8 cellular contexts compared by ENCODE assay signal in genomic region chr22:45672564-45673481, GRCh38. TPM values are rescaled to one million over a fixed set of nuclear protein-coding genes. Genes with fewer than 3 reads are reported as not detected.
DNase-seq lines count a peak whose midpoint lies in the region; ATAC-seq, FAIRE-seq and TF ChIP-seq lines count a peak whose summit lies in the region.

No MANE protein-coding gene starts in this region.

- H3K27me3 Mint-ChIP-seq in dendritic cell treated with granulocyte-macrophage colony-stimulating factor and Interleukin-4, amounts not matched to agents 40 ng/mL and 50 ng/mL, for 4 days, result no peaks in the 10 kb centered on the region

- H3K27ac Mint-ChIP-seq in dendritic cell treated with granulocyte-macrophage colony-stimulating factor and Interleukin-4, amounts not matched to agents 40 ng/mL and 50 ng/mL, for 4 days, result peak overlapping the region; percentile 91

- peak; percentile 66 for FAIRE-seq in GM12891 (lab: Jason Lieb, UNC)

- H3K36me3 Mint-ChIP-seq in dendritic cell treated with granulocyte-macrophage colony-stimulating factor and Interleukin-4, amounts not matched to agents 40 ng/mL and 50 ng/mL, for 4 days (ENCODE audit: low read depth), result peaks cover 26% of the 10 kb centered on the region

- peak overlapping the region; percentile 91 for H3K4me3 ChIP-seq in NB4 (ENCODE audit: low read depth, low read length)

- TF ChIP-seq POLR2A in GM12891 (IDR thresholded peaks at IDR 0.05; ENCODE audit: low read depth, low read length) (no peak), NB4 (IDR thresholded peaks at IDR 0.05; ENCODE audit: extremely low read depth, insufficient read length) (no peak)

- H3K4me1 Mint-ChIP-seq in dendritic cell treated with granulocyte-macrophage colony-stimulating factor and Interleukin-4, amounts not matched to agents 40 ng/mL and 50 ng/mL, for 4 days (ENCODE audit: low read depth), result peaks cover 27% of the 10 kb centered on the region

- H3K4me3 Mint-ChIP-seq in dendritic cell treated with granulocyte-macrophage colony-stimulating factor and Interleukin-4, amounts not matched to agents 40 ng/mL and 50 ng/mL, for 4 days, result peak overlapping the region; percentile 94

- intact Hi-C loops in dendritic cell treated with granulocyte-macrophage colony-stimulating factor and Interleukin-4, amounts not matched to agents 40 ng/mL and 50 ng/mL, for 4 days (cut with micrococcal nuclease), result no loop called here

- no peak for DNase-seq in GM12891 (ENCODE audit: insufficient read length, low spot score)
- DNase-seq in NB4 (ENCODE audit: low read depth), result no peak
- DNase-seq in myocyte (ENCODE audit: low read depth), result peak; percentile 39
- DNase-seq in NCI-H345 treated with DMSO at 0.1 percent for 48 hours (lab: John Stamatoyannopoulos, UW; ENCODE audit: unreplicated experiment), result no peak
- no peak for DNase-seq in DMS114 treated with DMSO at 0.1 percent for 48 hours (lab: John Stamatoyannopoulos, UW; ENCODE audit: unreplicated experiment)
- DNase-seq in mesenteric fat pad (ENCODE audit: low spot score), result no peak

- no peak for TF ChIP-seq CTCF in NB4 (IDR thresholded peaks at IDR 0.05; ENCODE audit: low read depth, low read length)

- ATAC-seq in HG02885 (IDR thresholded peaks at IDR 0.05; ENCODE audit: poor library complexity, unreplicated experiment), result no peak

- no peaks in the 10 kb centered on the region for H3K9me3 Mint-ChIP-seq in dendritic cell treated with granulocyte-macrophage colony-stimulating factor and Interleukin-4, amounts not matched to agents 40 ng/mL and 50 ng/mL, for 4 days

TF ChIP-seq in GM12891, 5 proteins besides CTCF, POLR2A, EP300 and RAD21:
- TF ChIP-seq SPI1 (IDR thresholded peaks at IDR 0.05; ENCODE audit: low read depth, low read length) (peak; percentile 69), POLR2AphosphoS5 (IDR thresholded peaks at IDR 0.05; ENCODE audit: low read depth, low read length) (no peak), POU2F2 (IDR thresholded peaks at IDR 0.05; ENCODE audit: low read depth, low read length) (no peak), TAF1 (IDR thresholded peaks at IDR 0.05; ENCODE audit: low read depth, low read length) (no peak), PAX5 (IDR thresholded peaks at IDR 0.05; ENCODE audit: insufficient read depth, low read length, severe bottlenecking) (no peak)

RNA-seq across cellular contexts. Expression of gene ATXN10, which starts 1.2 kb away (rescaled TPM):
- polyA plus RNA-seq in GM12891 (2012; ENCODE audit: low read depth, missing spikeins), result 118 TPM
- total RNA-seq in myocyte (101 and 108 TPM in 2 replicates), mesenteric fat pad (107 TPM)
- 202 TPM for polyA plus RNA-seq in myocyte (2012)
